Comparison of ENCODE assay signal across 23 cellular contexts in genomic region chr17:27438631-27439030, GRCh38.
"Had no signal": no experiment of that assay in that cellular context is flagged by ENCODE, and none has a peak within 500 bp of the region (broad histone marks: within the 10 kb centered on the region; RNA-seq: fewer than 3 reads in every experiment).

No MANE protein-coding gene starts in this region.

- H3K9ac ChIP-seq: KMS-11 had no signal

- H3K4me3 ChIP-seq: adrenal gland, breast epithelium had no signal

- H3K4me3 Mint-ChIP-seq: activated CD8-positive, alpha-beta T cell treated with anti-CD3 and anti-CD28 coated beads for 36 hours; activated naive CD4-positive, alpha-beta T cell treated with anti-CD3 and anti-CD28 coated beads, Interleukin-2, amount 10 ng/mL, durations not matched to agents 7 days and 5 days; activated naive CD8-positive, alpha-beta T cell treated with anti-CD3 and anti-CD28 coated beads, Interleukin-2, amount 10 ng/mL, durations not matched to agents 7 days and 5 days; activated T-cell treated with anti-CD3 and anti-CD28 coated beads, Interleukin-2, amount 50 U/mL, for 72 hours; T-helper 1 cell treated with Interleukin-12 subunit alpha and Interleukin-12 subunit beta and Interleukin-4 antibody, amounts not matched to agents 30 μg/mL and 1 μg/mL, for 36 hours had no signal

- H3K36me3 ChIP-seq: adrenal gland, breast epithelium had no signal

- H3K4me1 Mint-ChIP-seq: activated naive CD4-positive, alpha-beta T cell treated with anti-CD3 and anti-CD28 coated beads, Interleukin-2, amount 10 ng/mL, durations not matched to agents 7 days and 5 days had no signal

- H3K4me1 ChIP-seq: adrenal gland, breast epithelium had no signal

- H3K27ac Mint-ChIP-seq: activated CD8-positive, alpha-beta T cell treated with anti-CD3 and anti-CD28 coated beads for 36 hours; activated naive CD4-positive, alpha-beta T cell treated with anti-CD3 and anti-CD28 coated beads, Interleukin-2, amount 10 ng/mL, durations not matched to agents 7 days and 5 days; activated T-cell treated with anti-CD3 and anti-CD28 coated beads, Interleukin-2, amount 50 U/mL, for 72 hours; activated T-helper 2 cell treated with anti-CD3 and anti-CD28 coated beads, Interferon-gamma antibody, Interleukin-2, Interleukin-4, amounts not matched to agents 10 μg/mL and 5 μg/mL and 100 μg/mL, durations not matched to agents 14 hours and 24 hours and 36 hours; T-helper 1 cell treated with Interleukin-12 subunit alpha and Interleukin-12 subunit beta and Interleukin-4 antibody, amounts not matched to agents 30 μg/mL and 1 μg/mL, for 36 hours had no signal

- H3K27me3 ChIP-seq: adrenal gland, breast epithelium had no signal

- H3K4me2 ChIP-seq: KMS-11 had no signal

- H3K9me3 ChIP-seq: adrenal gland, breast epithelium had no signal

- H3K36me3 Mint-ChIP-seq: activated naive CD4-positive, alpha-beta T cell treated with anti-CD3 and anti-CD28 coated beads, Interleukin-2, amount 10 ng/mL, durations not matched to agents 7 days and 5 days; activated naive CD8-positive, alpha-beta T cell treated with anti-CD3 and anti-CD28 coated beads, Interleukin-2, amount 10 ng/mL, durations not matched to agents 7 days and 5 days had no signal

- DNase-seq: activated CD4-positive, alpha-beta T cell treated with anti-CD3 and anti-CD28 coated beads for 4 hours; activated CD8-positive, alpha-beta memory T cell treated with anti-CD3 and anti-CD28 coated beads, Interleukin-2, amount 50 U/mL, for 4 hours; activated CD8-positive, alpha-beta T cell treated with anti-CD3 and anti-CD28 coated beads for 36 hours; activated gamma-delta T cell treated with Interleukin-2 at 50 U/mL for 16 hours; activated naive CD4-positive, alpha-beta T cell treated with anti-CD3 and anti-CD28 coated beads, Interleukin-2, amount 10 ng/mL, durations not matched to agents 7 days and 5 days; activated naive CD8-positive, alpha-beta T cell treated with anti-CD3 and anti-CD28 coated beads, Interleukin-2, amount 10 ng/mL, durations not matched to agents 7 days and 5 days; activated T-cell treated with anti-CD3 and anti-CD28 coated beads, Interleukin-2, amount 50 U/mL, for 72 hours; adrenal gland; central memory CD4-positive, alpha-beta T cell; MM.1S; NCI-H1105 treated with DMSO at 0.1 percent for 48 hours; NCI-H1436 treated with DMSO at 0.1 percent for 48 hours; NCI-H187; NCI-H2081; NCI-H524; PC-3; SHP77 treated with DMSO at 0.1 percent for 48 hours; T-helper 9 cell had no signal

- H3K9me3 Mint-ChIP-seq: activated CD8-positive, alpha-beta T cell treated with anti-CD3 and anti-CD28 coated beads for 36 hours; activated naive CD4-positive, alpha-beta T cell treated with anti-CD3 and anti-CD28 coated beads, Interleukin-2, amount 10 ng/mL, durations not matched to agents 7 days and 5 days; activated naive CD8-positive, alpha-beta T cell treated with anti-CD3 and anti-CD28 coated beads, Interleukin-2, amount 10 ng/mL, durations not matched to agents 7 days and 5 days; activated T-cell treated with anti-CD3 and anti-CD28 coated beads, Interleukin-2, amount 50 U/mL, for 72 hours; activated T-helper 2 cell treated with anti-CD3 and anti-CD28 coated beads, Interferon-gamma antibody, Interleukin-2, Interleukin-4, amounts not matched to agents 10 μg/mL and 5 μg/mL and 100 μg/mL, durations not matched to agents 14 hours and 24 hours and 36 hours; T-helper 1 cell treated with Interleukin-12 subunit alpha and Interleukin-12 subunit beta and Interleukin-4 antibody, amounts not matched to agents 30 μg/mL and 1 μg/mL, for 36 hours had no signal

- ATAC-seq: activated CD8-positive, alpha-beta T cell treated with anti-CD3 and anti-CD28 coated beads for 36 hours; PC-3 had no signal

- H3K27ac ChIP-seq: adrenal gland, breast epithelium, KMS-11, VCaP had no signal
